In genomic region chr5:139871624-139872023, GRCh38 we compare ENCODE assay signal across 18 cellular contexts.
DNase-seq lines count a peak whose midpoint lies in the region; ATAC-seq and TF ChIP-seq lines count a peak whose summit lies in the region.
"Had no signal": no experiment of that assay in that cellular context is flagged by ENCODE, and none has a peak within 500 bp of the region (broad histone marks: within the 10 kb centered on the region; RNA-seq: fewer than 3 reads in every experiment).

No MANE protein-coding gene starts in this region.

- in situ Hi-C loops in mammary epithelial cell (cut with MboI; ENCODE audit: low sequenced_read_pairs in 2 of 2): no loop called here

- H3K27ac ChIP-seq in mammary epithelial cell (ENCODE audit: insufficient read depth, low read depth, low read length) (no peak overlapping the region), foreskin keratinocyte (no peak overlapping the region), trophoblast cell (ENCODE audit: low read depth, low read length) (no peak overlapping the region)
- H3K27ac ChIP-seq: 22Rv1, A549, BLaER1, HL-60 had no signal

- TF ChIP-seq CTCF in MCF 10A (IDR thresholded peaks at IDR 0.05; ENCODE audit: unreplicated experiment) (no peak), mammary epithelial cell (conservative IDR thresholded peaks at IDR 0.05 in 1 of 2, IDR thresholded peaks at IDR 0.05 in 1 of 2; ENCODE audit: extremely low read depth in 1 of 2, insufficient read depth in 1 of 2, low read depth in 1 of 2, low read length in 2 of 2) (no peak), foreskin keratinocyte (conservative IDR thresholded peaks at IDR 0.05) (no peak)

- H2BK12ac ChIP-seq in trophoblast cell (ENCODE audit: low read length): no peak overlapping the region

- H4K12ac ChIP-seq in trophoblast cell (ENCODE audit: low read depth, low read length): no peak overlapping the region

- no peaks in the 10 kb centered on the region for H3K27me3 ChIP-seq in mammary epithelial cell (ENCODE audit: insufficient read depth, low read length)
- peaks cover 3% of the 10 kb centered on the region for H3K27me3 ChIP-seq in foreskin keratinocyte
- peaks cover 3% of the 10 kb centered on the region for H3K27me3 ChIP-seq in trophoblast cell (ENCODE audit: insufficient read depth, low read length)
- H3K27me3 ChIP-seq: BLaER1 had no signal

- no peaks in the 10 kb centered on the region for H3K9me3 Mint-ChIP-seq in MCF 10A (ENCODE audit: unreplicated experiment)
- H3K9me3 Mint-ChIP-seq in activated T-cell treated with anti-CD3 and anti-CD28 coated beads, Interleukin-2, amount 50 U/mL, for 72 hours: no peaks in the 10 kb centered on the region

- H3K23ac ChIP-seq in trophoblast cell (ENCODE audit: low read length): no peak overlapping the region

- H3K27me3 Mint-ChIP-seq in MCF 10A (ENCODE audit: insufficient read depth, unreplicated experiment): peaks cover 7% of the 10 kb centered on the region
- H3K27me3 Mint-ChIP-seq in activated T-cell treated with anti-CD3 and anti-CD28 coated beads, Interleukin-2, amount 50 U/mL, for 72 hours (ENCODE audit: low read depth): peaks cover 31% of the 10 kb centered on the region

- H3K36me3 Mint-ChIP-seq in MCF 10A (ENCODE audit: insufficient read depth, unreplicated experiment): no peaks in the 10 kb centered on the region
- no peaks in the 10 kb centered on the region for H3K36me3 Mint-ChIP-seq in activated T-cell treated with anti-CD3 and anti-CD28 coated beads, Interleukin-2, amount 50 U/mL, for 72 hours (ENCODE audit: insufficient read depth in 2 of 2)
- H3K36me3 Mint-ChIP-seq: CD14-positive monocyte; CD4-positive, alpha-beta memory T cell had no signal

- no peaks in the 10 kb centered on the region for H3K36me3 ChIP-seq in mammary epithelial cell (ENCODE audit: insufficient read depth, low read length)
- H3K36me3 ChIP-seq in trophoblast cell (ENCODE audit: control insufficient read depth in 1 of 2, insufficient read depth in 2 of 2, low read length in 2 of 2): no peaks in the 10 kb centered on the region
- H3K36me3 ChIP-seq: BLaER1, HAP-1 had no signal

- H3K4me1 ChIP-seq in mammary epithelial cell (ENCODE audit: insufficient read depth, low read length) (peaks cover 3% of the 10 kb centered on the region), foreskin keratinocyte (peaks cover under 1% of the 10 kb centered on the region), trophoblast cell (ENCODE audit: control insufficient read depth in 1 of 2, insufficient read depth in 2 of 2, low read length in 2 of 2) (no peaks in the 10 kb centered on the region)
- H3K4me1 ChIP-seq: HAP-1 had no signal

- no peak overlapping the region for H3K4ac ChIP-seq in trophoblast cell (ENCODE audit: low read depth, low read length)

- H4K20me1 ChIP-seq in mammary epithelial cell (ENCODE audit: insufficient read depth, low read length): no peaks in the 10 kb centered on the region
- H4K20me1 ChIP-seq: BLaER1 had no signal

- no peaks in the 10 kb centered on the region for H3K4me1 Mint-ChIP-seq in MCF 10A (ENCODE audit: insufficient read depth, unreplicated experiment)
- no peaks in the 10 kb centered on the region for H3K4me1 Mint-ChIP-seq in activated T-cell treated with anti-CD3 and anti-CD28 coated beads, Interleukin-2, amount 50 U/mL, for 72 hours (ENCODE audit: low read depth)

- H3K4me2 ChIP-seq in mammary epithelial cell (ENCODE audit: insufficient read depth, low read depth, low read length) (no peak overlapping the region), trophoblast cell (ENCODE audit: low read length) (no peak overlapping the region)
- H3K4me2 ChIP-seq: A549, BLaER1 had no signal

- H2BK5ac ChIP-seq in trophoblast cell (ENCODE audit: low read depth, low read length, poor library complexity): no peak overlapping the region

- CTCF ChIA-PET in MCF 10A (lab: Yijun Ruan, JAX) (interaction anchor here (0.6 to 15.0 kb wide), 8 partner anchors 8 to 178 kb away, joined by 3 to 286 read pairs (median 4); no protein-coding TSS in a partner anchor), mammary epithelial cell (lab: Charles Lee; ENCODE audit: low non-redundant PET) (no interaction called here)

- H3K18ac ChIP-seq in trophoblast cell (ENCODE audit: low read length): no peak overlapping the region

- dilution Hi-C loops in mammary epithelial cell (cut with HindIII; ENCODE audit: low sequenced_read_pairs): no loop called here

- peak; percentile 74 for ATAC-seq in foreskin keratinocyte
- ATAC-seq in HG02981 (IDR thresholded peaks at IDR 0.05; ENCODE audit: unreplicated experiment): no peak
- ATAC-seq in GM18861 (IDR thresholded peaks at IDR 0.05; ENCODE audit: unreplicated experiment): no peak
- no peak for ATAC-seq in activated T-cell treated with anti-CD3 and anti-CD28 coated beads, Interleukin-2, amount 50 U/mL, for 72 hours (replicated peaks in 1 of 2)

- H3K9me3 ChIP-seq in mammary epithelial cell (replicated peaks; ENCODE audit: insufficient read depth, low read length) (no peaks in the 10 kb centered on the region), trophoblast cell (ENCODE audit: insufficient read depth, low read depth, low read length) (peaks cover 7% of the 10 kb centered on the region)

- WGBS in mammary epithelial cell (ENCODE audit: low coverage, missing lambda C conversion rate): 65% methylated on average over 7 of the region's 9 CpGs
- no CpG with 5 or more reads among the region's 9 CpGs for WGBS in trophoblast cell (ENCODE audit: extremely low coverage, insufficient coverage, insufficient read length)

- no peak overlapping the region for H2BK120ac ChIP-seq in trophoblast cell (ENCODE audit: insufficient read depth, low read length, poor library complexity)

- no peak overlapping the region for H3K4me3 ChIP-seq in mammary epithelial cell (replicated peaks in 1 of 3; ENCODE audit: insufficient read depth in 1 of 3, low read depth in 2 of 3, low read length in 3 of 3)
- H3K4me3 ChIP-seq in trophoblast cell (ENCODE audit: low read depth, low read length): peak overlapping the region; percentile 5
- H3K4me3 ChIP-seq: A549, BLaER1, HAP-1 had no signal

- H4K8ac ChIP-seq in trophoblast cell (ENCODE audit: low read depth, low read length): no peak overlapping the region

- H2AK5ac ChIP-seq in trophoblast cell (ENCODE audit: low read length): no peak overlapping the region

- H3K14ac ChIP-seq in trophoblast cell (ENCODE audit: low read length): no peak overlapping the region

- no peaks in the 10 kb centered on the region for H3K79me1 ChIP-seq in trophoblast cell (ENCODE audit: low read length)

- no peak overlapping the region for H3K27ac Mint-ChIP-seq in MCF 10A (ENCODE audit: low read depth, unreplicated experiment)
- H3K27ac Mint-ChIP-seq in activated T-cell treated with anti-CD3 and anti-CD28 coated beads, Interleukin-2, amount 50 U/mL, for 72 hours: no peak overlapping the region
- H3K27ac Mint-ChIP-seq: CD14-positive monocyte; CD4-positive, alpha-beta memory T cell had no signal

- BruUV-seq in MCF 10A (replicated peaks; lab: Mats Ljungman, UMichigan): no TSS peak
- BruUV-seq in mammary epithelial cell (replicated peaks; lab: Mats Ljungman, UMichigan): no TSS peak

- POLR2A ChIA-PET in MCF 10A (lab: Yijun Ruan, JAX): interaction anchor here (1.2 kb wide), 1 partner anchor 18 kb away, joined by 4 read pairs; no protein-coding TSS in a partner anchor

- intact Hi-C loops in MCF 10A (cut with micrococcal nuclease): no loop called here
- intact Hi-C loops in mammary epithelial cell (cut with micrococcal nuclease): no loop called here

- no peak overlapping the region for H2AFZ ChIP-seq in mammary epithelial cell (ENCODE audit: low read depth, low read length)
- no peak overlapping the region for H2AFZ ChIP-seq in trophoblast cell (ENCODE audit: insufficient read depth, low read length, poor library complexity)

- H3K4me3 Mint-ChIP-seq in MCF 10A (ENCODE audit: unreplicated experiment): no peak overlapping the region
- H3K4me3 Mint-ChIP-seq in activated T-cell treated with anti-CD3 and anti-CD28 coated beads, Interleukin-2, amount 50 U/mL, for 72 hours: no peak overlapping the region
- H3K4me3 Mint-ChIP-seq: CD14-positive monocyte; CD4-positive, alpha-beta memory T cell had no signal

- DNase-seq in MCF 10A (ENCODE audit: unreplicated experiment): peak; percentile 67
- DNase-seq in mammary epithelial cell: no peak
- peak in 1 of 2 donors; percentile 16 for DNase-seq in foreskin keratinocyte
- no peak for DNase-seq in trophoblast cell
- DNase-seq in activated T-cell treated with anti-CD3 and anti-CD28 coated beads, Interleukin-2, amount 50 U/mL, for 72 hours: no peak
- DNase-seq: AML-193; CD4-positive, alpha-beta memory T cell; DMS153; DMS79; GDM1 had no signal

- H3K79me2 ChIP-seq in mammary epithelial cell (ENCODE audit: insufficient read depth, low read length) (no peaks in the 10 kb centered on the region), trophoblast cell (ENCODE audit: control insufficient read depth, insufficient read depth, low read length, poor library complexity) (no peaks in the 10 kb centered on the region)

- H3K9ac ChIP-seq in mammary epithelial cell (ENCODE audit: insufficient read depth, low read length) (no peak overlapping the region), trophoblast cell (ENCODE audit: low read length) (no peak overlapping the region)
- H3K9ac ChIP-seq: BLaER1 had no signal

- H4K91ac ChIP-seq in trophoblast cell (ENCODE audit: low read depth, low read length): no peak overlapping the region
